ENCODE assay signal across 8 cellular contexts in genomic region chr14:88599761-88600439, GRCh38. TPM values are rescaled to one million over a fixed set of nuclear protein-coding genes. Genes with fewer than 3 reads are reported as not detected.
DNase-seq lines count a peak whose midpoint lies in the region; ATAC-seq lines count a peak whose summit lies in the region.

No MANE protein-coding gene starts in this region.

- H3K27ac Mint-ChIP-seq in T-cell = peak overlapping the region; percentile 82 to 87

- no peaks in the 10 kb centered on the region for H3K9me3 Mint-ChIP-seq in T-cell

- peak overlapping the region in 2 of 3 donors; percentile 17 to 21 for H3K4me3 Mint-ChIP-seq in T-cell

- peaks cover 57% of the 10 kb centered on the region for H3K36me3 Mint-ChIP-seq in T-cell

- in situ Hi-C loops in KBM-7 (cut with MboI; ENCODE audit: low pct_unique_long_range_greater_than_20kb, low sequenced_read_pairs) = no loop called here

- POLR2A ChIA-PET in T-cell (lab: Charles Lee) = no interaction called here

- peaks cover 22 to 24% (median 23%) of the 10 kb centered on the region in 3 donors for H3K4me1 Mint-ChIP-seq in T-cell

- CTCF ChIA-PET in T-cell (lab: Charles Lee) = no interaction called here

- H3K27me3 Mint-ChIP-seq in T-cell = no peaks in the 10 kb centered on the region

- no peak for DNase-seq in activated CD4-positive, CD25-positive, alpha-beta regulatory T cell treated with anti-CD3 and anti-CD28 coated beads, Interleukin-2, amount 50 U/mL, for 72 hours
- DNase-seq in T-cell = no peak
- peak; percentile 7 for DNase-seq in stimulated activated CD4-positive, alpha-beta T cell treated with anti-CD3 and anti-CD28 coated beads, Interleukin-4, amount 100 ng/mL, for 1 hour
- no peak for DNase-seq in NCI-H1694 treated with DMSO at 0.1 percent for 48 hours (lab: John Stamatoyannopoulos, UW)
- no peak for DNase-seq in KBM-7
- DNase-seq in NCI-H345 treated with DMSO at 0.1 percent for 48 hours (lab: John Stamatoyannopoulos, UW; ENCODE audit: unreplicated experiment) = no peak

- peak; percentile 95 to 96 for ATAC-seq in activated CD4-positive, CD25-positive, alpha-beta regulatory T cell treated with anti-CD3 and anti-CD28 coated beads, Interleukin-2, amount 50 U/mL, for 24 hours
- ATAC-seq in HG02571 (IDR thresholded peaks at IDR 0.05; ENCODE audit: unreplicated experiment) (peak; percentile 88), T-cell (replicated peaks in 1 of 4) (peak in 1 of 4 experiments; percentile 32)

RNA-seq across cellular contexts. Expression of gene ZC3H14, which starts 37.1 kb away (rescaled TPM):
- 10 to 100 TPM; 32.2 to 50.6 (median 40.1) TPM for total RNA-seq in T-cell

RNA-seq across cellular contexts. Expression of gene PTPN21, which starts 45.1 kb away (rescaled TPM):
- under 1 TPM in 3 of 5 donors, not detected in 2; 0.07 to 0.60 (median 0.18) TPM for total RNA-seq in T-cell
